Comparison of ENCODE assay signal across 1 cellular context in the genomic region with DNA sequence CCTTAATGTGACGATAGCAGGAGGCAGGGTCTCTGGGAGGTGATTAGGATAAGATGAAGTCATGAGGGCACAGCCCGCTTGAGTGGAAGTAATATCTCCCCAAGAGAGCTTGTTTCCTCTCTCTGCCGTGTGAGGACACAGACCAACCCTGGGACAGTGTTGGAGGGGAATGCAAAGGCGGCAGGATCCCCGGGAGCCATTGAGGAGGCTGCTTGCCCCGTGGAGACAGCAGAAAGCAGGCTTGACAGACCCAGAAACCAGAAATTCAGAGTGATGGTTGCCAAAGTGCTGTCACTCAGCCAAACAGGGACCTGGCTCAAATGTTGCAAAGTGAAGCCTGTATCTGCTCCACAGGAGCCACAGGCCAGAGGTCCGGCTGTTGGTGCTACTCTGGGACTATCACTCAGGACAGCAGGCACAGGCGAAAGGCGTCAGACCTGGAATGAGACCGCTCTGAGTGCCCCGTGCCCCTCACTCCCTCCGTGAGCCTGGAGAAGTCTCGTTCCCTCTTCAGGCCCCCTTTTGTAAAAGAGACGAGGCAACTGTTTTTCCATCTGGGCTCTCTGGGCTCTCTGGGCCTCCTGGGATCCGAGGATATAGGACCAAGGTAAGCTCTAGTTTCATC.
TF ChIP-seq lines count a peak whose summit lies in the region.

No MANE protein-coding gene starts in this region.

TF ChIP-seq in HepG2, 621 proteins besides CTCF, POLR2A, EP300 and RAD21 (continued from another document):
- TF ChIP-seq ETV6 (CRISPR knock-in tag; conservative IDR thresholded peaks at IDR 0.05): no peak
- no peak for TF ChIP-seq ZNF775 (CRISPR knock-in tag; IDR thresholded peaks at IDR 0.05; ENCODE audit: borderline replicate concordance)
- no peak for TF ChIP-seq ELF1 (CRISPR knock-in tag; IDR thresholded peaks at IDR 0.05)
- TF ChIP-seq, protein P1, sequence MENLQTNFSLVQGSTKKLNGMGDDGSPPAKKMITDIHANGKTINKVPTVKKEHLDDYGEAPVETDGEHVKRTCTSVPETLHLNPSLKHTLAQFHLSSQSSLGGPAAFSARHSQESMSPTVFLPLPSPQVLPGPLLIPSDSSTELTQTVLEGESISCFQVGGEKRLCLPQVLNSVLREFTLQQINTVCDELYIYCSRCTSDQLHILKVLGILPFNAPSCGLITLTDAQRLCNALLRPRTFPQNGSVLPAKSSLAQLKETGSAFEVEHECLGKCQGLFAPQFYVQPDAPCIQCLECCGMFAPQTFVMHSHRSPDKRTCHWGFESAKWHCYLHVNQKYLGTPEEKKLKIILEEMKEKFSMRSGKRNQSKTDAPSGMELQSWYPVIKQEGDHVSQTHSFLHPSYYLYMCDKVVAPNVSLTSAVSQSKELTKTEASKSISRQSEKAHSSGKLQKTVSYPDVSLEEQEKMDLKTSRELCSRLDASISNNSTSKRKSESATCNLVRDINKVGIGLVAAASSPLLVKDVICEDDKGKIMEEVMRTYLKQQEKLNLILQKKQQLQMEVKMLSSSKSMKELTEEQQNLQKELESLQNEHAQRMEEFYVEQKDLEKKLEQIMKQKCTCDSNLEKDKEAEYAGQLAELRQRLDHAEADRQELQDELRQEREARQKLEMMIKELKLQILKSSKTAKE (CRISPR knock-in tag; IDR thresholded peaks at IDR 0.05; ENCODE audit: borderline replicate concordance): no peak
- no peak for TF ChIP-seq RXRA (CRISPR knock-in tag; IDR thresholded peaks at IDR 0.05)
- no peak for TF ChIP-seq ZBTB20 (CRISPR knock-in tag; IDR thresholded peaks at IDR 0.05; ENCODE audit: borderline replicate concordance, low read depth)
- TF ChIP-seq ZNF12 (CRISPR knock-in tag; IDR thresholded peaks at IDR 0.05): no peak
- TF ChIP-seq ZNF530 (CRISPR knock-in tag; IDR thresholded peaks at IDR 0.05; ENCODE audit: low read depth): no peak
- no peak for TF ChIP-seq HNF4G (IDR thresholded peaks at IDR 0.05; ENCODE audit: borderline replicate concordance, low read depth, low read length)
- TF ChIP-seq HNF4G (CRISPR knock-in tag; IDR thresholded peaks at IDR 0.05; ENCODE audit: borderline replicate concordance, low read depth): no peak
- no peak for TF ChIP-seq RBM39 (IDR thresholded peaks at IDR 0.05; ENCODE audit: low read depth, low read length, poor library complexity, severe bottlenecking)
- TF ChIP-seq, protein P2, sequence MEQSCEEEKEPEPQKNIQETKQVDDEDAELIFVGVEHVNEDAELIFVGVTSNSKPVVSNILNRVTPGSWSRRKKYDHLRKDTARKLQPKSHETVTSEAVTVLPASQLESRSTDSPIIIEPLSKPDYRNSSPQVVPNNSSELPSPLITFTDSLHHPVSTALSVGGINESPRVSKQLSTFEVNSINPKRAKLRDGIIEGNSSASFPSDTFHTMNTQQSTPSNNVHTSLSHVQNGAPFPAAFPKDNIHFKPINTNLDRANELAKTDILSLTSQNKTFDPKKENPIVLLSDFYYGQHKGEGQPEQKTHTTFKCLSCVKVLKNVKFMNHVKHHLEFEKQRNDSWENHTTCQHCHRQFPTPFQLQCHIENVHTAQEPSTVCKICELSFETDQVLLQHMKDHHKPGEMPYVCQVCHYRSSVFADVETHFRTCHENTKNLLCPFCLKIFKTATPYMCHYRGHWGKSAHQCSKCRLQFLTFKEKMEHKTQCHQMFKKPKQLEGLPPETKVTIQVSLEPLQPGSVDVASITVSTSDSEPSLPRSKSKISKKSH (CRISPR knock-in tag; IDR thresholded peaks at IDR 0.05; ENCODE audit: borderline replicate concordance): no peak
